ENCODE assay signal across 12 cellular contexts in genomic region chrX:10103023-10103422, GRCh38. TPM values are rescaled to one million over a fixed set of nuclear protein-coding genes. Genes with fewer than 3 reads are reported as not detected.
DNase-seq lines count a peak whose midpoint lies in the region; ATAC-seq and TF ChIP-seq lines count a peak whose summit lies in the region.
"Had no signal": no experiment of that assay in that cellular context is flagged by ENCODE, and none has a peak within 500 bp of the region (broad histone marks: within the 10 kb centered on the region; RNA-seq: fewer than 3 reads in every experiment).

No MANE protein-coding gene starts in this region.

- H3K36me3 ChIP-seq in adipocyte (ENCODE audit: control insufficient read depth, insufficient read depth, low read length, severe bottlenecking): no peaks in the 10 kb centered on the region

- CTCF ChIA-PET in activated CD4-positive, alpha-beta memory T cell treated with anti-CD3 and anti-CD28 coated beads, Interleukin-2, amount 10 ng/mL, durations not matched to agents 7 days and 5 days (lab: Charles Lee): no interaction called here

- H3K9me3 ChIP-seq in adipocyte (ENCODE audit: control insufficient read depth, low read length): peaks cover 3% of the 10 kb centered on the region

- H3K27me3 Mint-ChIP-seq in stimulated activated naive B cell treated with anti-CD40 and anti-IgM and Interleukin-4, amounts not matched to agents 10 μg/mL and 1 μg/mL and 100 μg/mL, for 72 hours: no peaks in the 10 kb centered on the region
- no peaks in the 10 kb centered on the region for H3K27me3 Mint-ChIP-seq in activated CD4-positive, alpha-beta memory T cell treated with anti-CD3 and anti-CD28 coated beads, Interleukin-2, amount 10 ng/mL, durations not matched to agents 7 days and 5 days
- H3K27me3 Mint-ChIP-seq: central memory CD8-positive, alpha-beta T cell had no signal

- H3K36me3 Mint-ChIP-seq in stimulated activated naive B cell treated with anti-CD40 and anti-IgM and Interleukin-4, amounts not matched to agents 10 μg/mL and 1 μg/mL and 100 μg/mL, for 72 hours: peaks cover 25 to 44% of the 10 kb centered on the region in 2 donors
- peaks cover 23% of the 10 kb centered on the region for H3K36me3 Mint-ChIP-seq in activated CD4-positive, alpha-beta memory T cell treated with anti-CD3 and anti-CD28 coated beads, Interleukin-2, amount 10 ng/mL, durations not matched to agents 7 days and 5 days (ENCODE audit: low read depth)

- H3K27ac Mint-ChIP-seq in stimulated activated naive B cell treated with anti-CD40 and anti-IgM and Interleukin-4, amounts not matched to agents 10 μg/mL and 1 μg/mL and 100 μg/mL, for 72 hours: peak overlapping the region; percentile 14
- no peak overlapping the region for H3K27ac Mint-ChIP-seq in activated CD4-positive, alpha-beta memory T cell treated with anti-CD3 and anti-CD28 coated beads, Interleukin-2, amount 10 ng/mL, durations not matched to agents 7 days and 5 days

- POLR2A ChIA-PET in activated CD4-positive, alpha-beta memory T cell treated with anti-CD3 and anti-CD28 coated beads, Interleukin-2, amount 10 ng/mL, durations not matched to agents 7 days and 5 days (lab: Charles Lee): interaction anchor here (1.6 kb wide), 1 partner anchor 8 kb away, joined by 5 read pairs; no protein-coding TSS in a partner anchor

- H3K4me1 ChIP-seq in adipocyte (ENCODE audit: control insufficient read depth, insufficient read depth, low read length): peaks cover 14% of the 10 kb centered on the region

- no peaks in the 10 kb centered on the region for H3K9me3 Mint-ChIP-seq in stimulated activated naive B cell treated with anti-CD40 and anti-IgM and Interleukin-4, amounts not matched to agents 10 μg/mL and 1 μg/mL and 100 μg/mL, for 72 hours
- H3K9me3 Mint-ChIP-seq in activated CD4-positive, alpha-beta memory T cell treated with anti-CD3 and anti-CD28 coated beads, Interleukin-2, amount 10 ng/mL, durations not matched to agents 7 days and 5 days: no peaks in the 10 kb centered on the region
- H3K9me3 Mint-ChIP-seq: central memory CD8-positive, alpha-beta T cell had no signal

- H3K9ac ChIP-seq in adipocyte (ENCODE audit: low read length): no peak overlapping the region

- H3K4me3 ChIP-seq in adipocyte (ENCODE audit: low read length) (no peak overlapping the region), fibroblast of villous mesenchyme (ENCODE audit: low read depth, low read length) (no peak overlapping the region)
- H3K4me3 ChIP-seq: SK-N-MC, skin epidermis had no signal

- H3K4me3 Mint-ChIP-seq in stimulated activated naive B cell treated with anti-CD40 and anti-IgM and Interleukin-4, amounts not matched to agents 10 μg/mL and 1 μg/mL and 100 μg/mL, for 72 hours: no peak overlapping the region
- H3K4me3 Mint-ChIP-seq in activated CD4-positive, alpha-beta memory T cell treated with anti-CD3 and anti-CD28 coated beads, Interleukin-2, amount 10 ng/mL, durations not matched to agents 7 days and 5 days: no peak overlapping the region
- H3K4me3 Mint-ChIP-seq: central memory CD8-positive, alpha-beta T cell had no signal

- peaks cover 32 to 57% of the 10 kb centered on the region in 2 donors for H3K4me1 Mint-ChIP-seq in stimulated activated naive B cell treated with anti-CD40 and anti-IgM and Interleukin-4, amounts not matched to agents 10 μg/mL and 1 μg/mL and 100 μg/mL, for 72 hours
- peaks cover 41% of the 10 kb centered on the region for H3K4me1 Mint-ChIP-seq in activated CD4-positive, alpha-beta memory T cell treated with anti-CD3 and anti-CD28 coated beads, Interleukin-2, amount 10 ng/mL, durations not matched to agents 7 days and 5 days

- H3K27me3 ChIP-seq in adipocyte (replicated peaks; ENCODE audit: control insufficient read depth, insufficient read depth, low read length): no peaks in the 10 kb centered on the region

- DNase-seq in DMS 273 (lab: John Stamatoyannopoulos, UW; ENCODE audit: unreplicated experiment): peak; percentile 31
- no peak for DNase-seq in DMS 273 treated with DMSO at 0.1 percent for 48 hours (lab: John Stamatoyannopoulos, UW)
- peak; percentile 81 for DNase-seq in adipocyte (ENCODE audit: low read depth)
- DNase-seq in fibroblast of villous mesenchyme (ENCODE audit: low read depth): peak; percentile 70
- no peak for DNase-seq in stimulated activated naive B cell treated with anti-CD40 and anti-IgM and Interleukin-4, amounts not matched to agents 10 μg/mL and 1 μg/mL and 100 μg/mL, for 72 hours
- DNase-seq in NCI-H2107 treated with DMSO at 0.1 percent for 48 hours (lab: John Stamatoyannopoulos, UW; ENCODE audit: unreplicated experiment): no peak
- no peak for DNase-seq in activated CD4-positive, alpha-beta memory T cell treated with anti-CD3 and anti-CD28 coated beads, Interleukin-2, amount 10 ng/mL, durations not matched to agents 7 days and 5 days
- no peak for DNase-seq in NCI-H2227 (lab: John Stamatoyannopoulos, UW; ENCODE audit: unreplicated experiment)
- DNase-seq: activated naive CD4-positive, alpha-beta T cell treated with Interleukin-2 at 50 U/mL for 16 hours had no signal

- no peak for TF ChIP-seq CTCF in fibroblast of villous mesenchyme (IDR thresholded peaks at IDR 0.05; ENCODE audit: insufficient read depth, low read depth, low read length)

- no peak for ATAC-seq in stimulated activated naive B cell treated with anti-CD40 and anti-IgM and Interleukin-4, amounts not matched to agents 10 μg/mL and 1 μg/mL and 100 μg/mL, for 72 hours (replicated peaks)

RNA-seq across cellular contexts. Expression of gene CLCN4, which starts 53.8 kb away (rescaled TPM):
- total RNA-seq in fibroblast of villous mesenchyme: 1.3 and 2.3 TPM in 2 replicates
- total RNA-seq in activated CD4-positive, alpha-beta memory T cell treated with anti-CD3 and anti-CD28 coated beads, Interleukin-2, amount 10 ng/mL, durations not matched to agents 7 days and 5 days: not detected

Comparison
In these comparisons a context has a peak if more than half of its experiments do, and no peak if none do; other contexts are left out.
1. DNase-seq: peak in DMS 273 (single experiment), adipocyte (single experiment) and fibroblast of villous mesenchyme (single experiment); none in DMS 273 treated with DMSO at 0.1 percent for 48 hours (single experiment), stimulated activated naive B cell treated with anti-CD40 and anti-IgM and Interleukin-4, amounts not matched to agents 10 μg/mL and 1 μg/mL and 100 μg/mL, for 72 hours (single experiment), NCI-H2107 treated with DMSO at 0.1 percent for 48 hours (single experiment), activated CD4-positive, alpha-beta memory T cell treated with anti-CD3 and anti-CD28 coated beads, Interleukin-2, amount 10 ng/mL, durations not matched to agents 7 days and 5 days (single experiment) and NCI-H2227 (single experiment).